ENCODE assay signal across 8 cellular contexts in the genomic region with DNA sequence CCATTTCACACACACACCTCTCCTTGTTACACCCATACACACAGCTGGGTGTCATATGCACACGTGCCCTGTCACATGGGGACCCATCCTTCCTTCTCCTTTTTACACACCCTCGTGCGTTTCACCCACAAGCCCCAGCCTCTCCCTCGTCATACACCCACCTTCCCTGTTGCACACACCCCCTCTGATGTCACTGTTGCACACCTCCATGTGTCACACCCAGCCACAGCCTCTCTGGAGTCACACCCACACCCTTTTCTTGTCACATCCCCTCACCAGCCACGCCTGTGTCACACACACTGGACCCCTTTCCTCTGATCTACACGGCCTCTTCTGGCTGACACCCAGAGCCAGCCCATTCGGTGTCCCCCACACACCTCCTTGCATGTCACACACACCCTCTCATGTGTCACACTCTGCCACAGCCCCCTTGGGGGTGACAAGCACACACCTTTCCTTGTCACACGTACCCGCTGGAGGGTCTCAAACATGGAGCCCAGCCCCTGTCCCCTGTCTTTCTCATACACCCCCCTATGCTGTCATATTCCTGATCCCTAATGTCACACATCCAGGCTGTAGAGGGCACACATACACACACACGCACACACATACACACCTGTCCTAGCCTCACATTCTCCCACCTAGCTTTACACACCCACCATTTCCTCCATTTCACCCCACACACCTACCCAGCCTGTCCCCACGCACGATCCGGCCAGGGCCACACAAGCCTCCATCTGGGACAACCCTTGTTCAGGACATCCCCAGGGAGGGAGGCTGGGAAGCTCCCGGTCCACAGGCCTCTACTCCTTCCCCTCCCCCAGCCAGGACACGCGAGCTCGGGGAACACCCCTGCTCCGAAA. TPM values are rescaled to one million over a fixed set of nuclear protein-coding genes. Genes with fewer than 3 reads are reported as not detected.
DNase-seq lines count a peak whose midpoint lies in the region; ATAC-seq and TF ChIP-seq lines count a peak whose summit lies in the region.

No MANE protein-coding gene starts in this region.

- no peak for TF ChIP-seq CTCF in CD4-positive, alpha-beta T cell (IDR thresholded peaks at IDR 0.05)

- CTCF ChIA-PET in CD4-positive, alpha-beta T cell (lab: Charles Lee) = no interaction called here
- CTCF ChIA-PET in T-cell (lab: Charles Lee) = interaction anchor here in 1 of 2 donors (0.6 kb wide), 1 partner anchor 57 kb away, joined by 3 read pairs; no protein-coding TSS in a partner anchor

- H3K4me1 ChIP-seq in endocrine pancreas (ENCODE audit: control insufficient read depth, insufficient read depth, low read length) (peaks cover 4% of the 10 kb centered on the region), neuronal stem cell (ENCODE audit: control insufficient read depth in 2 of 2, insufficient read depth in 1 of 2, low read depth in 1 of 2, low read length in 2 of 2) (peaks cover 17 to 35% of the 10 kb centered on the region in 2 donors)

- H3K4me1 Mint-ChIP-seq in CD4-positive, alpha-beta T cell (ENCODE audit: low read depth) = peaks cover 18% of the 10 kb centered on the region
- peaks cover 20 to 21% (median 21%) of the 10 kb centered on the region in 3 donors for H3K4me1 Mint-ChIP-seq in T-cell

- peak overlapping the region; percentile 70 for H3K4me2 ChIP-seq in neuronal stem cell (ENCODE audit: insufficient read depth, low read length, poor library complexity, severe bottlenecking)

- peaks cover 83% of the 10 kb centered on the region for H3K27me3 Mint-ChIP-seq in CD4-positive, alpha-beta T cell
- H3K27me3 Mint-ChIP-seq in T-cell = peaks cover 68 to 84% of the 10 kb centered on the region in 2 donors

- no peak overlapping the region for H2BK5ac ChIP-seq in neuronal stem cell (ENCODE audit: low read length)

- H3K27ac ChIP-seq in CD4-positive, alpha-beta T cell (ENCODE audit: low read depth, low read length) = no peak overlapping the region
- H3K27ac ChIP-seq in neuronal stem cell (replicated peaks; ENCODE audit: low read length) = no peak overlapping the region

- no peak overlapping the region for H3K27ac Mint-ChIP-seq in CD4-positive, alpha-beta T cell
- peak overlapping the region in 1 of 2 donors; percentile 36 for H3K27ac Mint-ChIP-seq in T-cell

- no peak overlapping the region for H2BK120ac ChIP-seq in neuronal stem cell (ENCODE audit: low read depth, low read length)

- no peak overlapping the region for H3K23ac ChIP-seq in neuronal stem cell (ENCODE audit: low read depth, low read length, poor library complexity)

- H2BK15ac ChIP-seq in neuronal stem cell (ENCODE audit: low read length) = no peak overlapping the region

- POLR2A ChIA-PET in CD4-positive, alpha-beta T cell (lab: Charles Lee) = interaction anchor here (0.8 kb wide), 1 partner anchor 23 kb away, joined by 3 read pairs; the partner anchor contains the start of gene CCDC61
- POLR2A ChIA-PET in T-cell (lab: Charles Lee) = no interaction called here

- no CpG with 5 or more reads among the region's 18 CpGs for WGBS in neuronal stem cell (ENCODE audit: extremely low coverage in 2 of 2, insufficient read length in 2 of 2, insufficient replicate concordance in 1 of 2), 2 donors

- no peaks in the 10 kb centered on the region for H3K9me3 ChIP-seq in CD4-positive, alpha-beta T cell (ENCODE audit: control insufficient read depth, low read length)
- H3K9me3 ChIP-seq in endocrine pancreas (ENCODE audit: control insufficient read depth, low read length) (no peaks in the 10 kb centered on the region), neuronal stem cell (replicated peaks in 1 of 2; ENCODE audit: control insufficient read depth in 2 of 2, insufficient read depth in 1 of 2, low read depth in 1 of 2, low read length in 2 of 2) (no peaks in the 10 kb centered on the region)

- peak; percentile 82 for ATAC-seq in CD4-positive, alpha-beta T cell (ENCODE audit: poor library complexity)
- ATAC-seq in T-cell (replicated peaks in 1 of 4) (peak in 3 of 4 experiments; percentile 39 to 82 (median 50)), GM18498 (IDR thresholded peaks at IDR 0.05; ENCODE audit: unreplicated experiment) (no peak), HG02759 (IDR thresholded peaks at IDR 0.05; ENCODE audit: unreplicated experiment) (no peak), GM21447 (IDR thresholded peaks at IDR 0.05; ENCODE audit: unreplicated experiment) (no peak)

- no peak overlapping the region for H4K8ac ChIP-seq in neuronal stem cell (ENCODE audit: low read depth, low read length)

- peak overlapping the region; percentile 10 for H3K9ac ChIP-seq in endocrine pancreas (ENCODE audit: control insufficient read depth, insufficient read depth, low read length)
- H3K9ac ChIP-seq in neuronal stem cell (ENCODE audit: low read depth, low read length, poor library complexity) = peak overlapping the region; percentile 86

- H3K36me3 ChIP-seq in endocrine pancreas (ENCODE audit: control insufficient read depth, insufficient read depth, low read length) = no peaks in the 10 kb centered on the region
- H3K36me3 ChIP-seq in neuronal stem cell (replicated peaks in 1 of 2; ENCODE audit: control insufficient read depth in 2 of 2, insufficient read depth in 2 of 2, low read length in 2 of 2) = peaks cover 3 to 39% of the 10 kb centered on the region in 2 donors

- no peak overlapping the region for H4K91ac ChIP-seq in neuronal stem cell (ENCODE audit: low read depth, low read length, poor library complexity)

- peaks cover 2% of the 10 kb centered on the region for H3K79me1 ChIP-seq in neuronal stem cell (ENCODE audit: low read depth, low read length)

- DNase-seq in CD4-positive, alpha-beta T cell = peak in 4 of 10 experiments; percentile 8 to 52 (median 20)
- DNase-seq in T-cell = peak in 26 of 34 experiments; percentile 4 to 56 (median 30)
- no peak for DNase-seq in neuronal stem cell (ENCODE audit: low spot score)
- no peak for DNase-seq in SIG-M5 treated with dmso at 0.1 percent for 504 hours (lab: John Stamatoyannopoulos, UW; ENCODE audit: unreplicated experiment)

- intact Hi-C loops in CD4-positive, alpha-beta T cell (cut with DNase I, micrococcal nuclease) = no loop called here

- peak overlapping the region; percentile 44 for H3K18ac ChIP-seq in neuronal stem cell (ENCODE audit: low read length)

- no peak overlapping the region for H3K4ac ChIP-seq in neuronal stem cell (ENCODE audit: low read length)

- peak overlapping the region; percentile 3 for H2AK5ac ChIP-seq in neuronal stem cell (ENCODE audit: low read depth, low read length)

- H2AFZ ChIP-seq in neuronal stem cell (ENCODE audit: low read length) = no peak overlapping the region

- H3K14ac ChIP-seq in neuronal stem cell (ENCODE audit: low read length) = no peak overlapping the region

- peaks cover 62% of the 10 kb centered on the region for H3K27me3 ChIP-seq in CD4-positive, alpha-beta T cell (ENCODE audit: control insufficient read depth, insufficient read depth, low read length)
- no peaks in the 10 kb centered on the region for H3K27me3 ChIP-seq in endocrine pancreas (ENCODE audit: control insufficient read depth, insufficient read depth, low read length)
- H3K27me3 ChIP-seq in neuronal stem cell (ENCODE audit: control insufficient read depth in 3 of 3, insufficient read depth in 3 of 3, low read depth in 1 of 3, low read length in 3 of 3) = no peaks in the 10 kb centered on the region

- no peaks in the 10 kb centered on the region for H3K9me3 Mint-ChIP-seq in CD4-positive, alpha-beta T cell
- H3K9me3 Mint-ChIP-seq in T-cell = no peaks in the 10 kb centered on the region

- H3K4me3 ChIP-seq in endocrine pancreas (ENCODE audit: control insufficient read depth, insufficient read depth, low read length) (no peak overlapping the region), neuronal stem cell (ENCODE audit: low read length in 2 of 2) (peak overlapping the region; percentile 75 to 77)

- H3K36me3 Mint-ChIP-seq in CD4-positive, alpha-beta T cell (ENCODE audit: low read depth) = no peaks in the 10 kb centered on the region
- H3K36me3 Mint-ChIP-seq in T-cell = no peaks in the 10 kb centered on the region

- H2BK12ac ChIP-seq in neuronal stem cell (ENCODE audit: low read length) = no peak overlapping the region

- peak overlapping the region; percentile 1 for H3K4me3 Mint-ChIP-seq in CD4-positive, alpha-beta T cell
- peak overlapping the region; percentile 7 to 63 (median 44) for H3K4me3 Mint-ChIP-seq in T-cell

RNA-seq across cellular contexts. Expression of gene NOVA2, which starts 1.4 kb away (rescaled TPM):
- not detected for total RNA-seq in CD4-positive, alpha-beta T cell
- total RNA-seq in T-cell = under 1 TPM in 1 of 5 donors, not detected in 4; 0.03 TPM
- polyA plus RNA-seq in neuronal stem cell (2013, experiment 1 of 2) = 12.8 TPM
- 13.4 TPM for polyA plus RNA-seq in neuronal stem cell (2013, experiment 2 of 2)

RNA-seq across cellular contexts. Expression of gene CCDC61, which starts 23.0 kb away (rescaled TPM):
- total RNA-seq in CD4-positive, alpha-beta T cell = 1 to 10 TPM; 4.9 to 6.6 TPM
- total RNA-seq in T-cell = 10 to 100 TPM; 18.3 to 42.9 (median 39.4) TPM
- 4.5 TPM for polyA plus RNA-seq in neuronal stem cell (2013, experiment 1 of 2)
- 5.1 TPM for polyA plus RNA-seq in neuronal stem cell (2013, experiment 2 of 2)

RNA-seq across cellular contexts. Expression of gene PGLYRP1, which starts 50.5 kb away (rescaled TPM):
- total RNA-seq in CD4-positive, alpha-beta T cell = not detected
- total RNA-seq in T-cell = not detected
- not detected for polyA plus RNA-seq in neuronal stem cell (2013, experiment 1 of 2)
- 0.06 TPM for polyA plus RNA-seq in neuronal stem cell (2013, experiment 2 of 2)

RNA-seq across cellular contexts. Expression of gene NANOS2, which starts 57.7 kb away (rescaled TPM):
- not detected for total RNA-seq in CD4-positive, alpha-beta T cell
- total RNA-seq in T-cell = not detected
- 0.11 TPM for polyA plus RNA-seq in neuronal stem cell (2013, experiment 1 of 2)
- polyA plus RNA-seq in neuronal stem cell (2013, experiment 2 of 2) = 0.12 TPM

Comparison
In these comparisons a context has a peak if more than half of its experiments do, and no peak if none do; other contexts are left out.
1. ATAC-seq: peak in CD4-positive, alpha-beta T cell (single experiment) and T-cell (3 of 4); none in GM18498 (single experiment), HG02759 (single experiment) and GM21447 (single experiment).
2. DNase-seq: peak in T-cell (26 of 34); none in neuronal stem cell (single experiment) and SIG-M5 treated with dmso at 0.1 percent for 504 hours (single experiment).